ENCODE assay signal across 8 cellular contexts in the genomic region with DNA sequence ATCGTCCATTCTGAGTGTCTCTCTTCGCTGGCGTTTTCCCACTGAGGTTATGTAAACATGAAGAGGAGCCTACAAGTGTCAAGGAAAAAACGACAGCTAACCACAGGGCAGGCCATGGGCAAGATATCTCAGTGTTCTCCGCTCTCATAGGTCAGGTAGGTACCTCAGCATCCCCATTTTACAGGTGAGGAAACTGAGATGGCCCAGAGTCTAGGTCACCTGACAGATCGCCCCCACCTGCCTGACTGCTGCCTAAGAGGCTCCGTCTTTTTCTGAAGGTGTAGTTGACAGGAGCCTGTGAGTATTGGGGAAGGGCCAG. TPM values are rescaled to one million over a fixed set of nuclear protein-coding genes. Genes with fewer than 3 reads are reported as not detected.
A peak's percentile ranks its signal among the peaks of the same experiment; 100 is the strongest.
DNase-seq lines count a peak whose midpoint lies in the region; ATAC-seq, FAIRE-seq and TF ChIP-seq lines count a peak whose summit lies in the region.

No MANE protein-coding gene starts in this region.

- intact Hi-C loops in esophagus muscularis mucosa (cut with DNase I), result loop anchor here (2.0 kb wide), 1 partner anchor 345 kb away; no protein-coding TSS in a partner anchor

- in situ Hi-C loops in GM13976 (cut with MboI; ENCODE audit: low sequenced_read_pairs, unreplicated experiment), result loop anchor here (10.0 kb wide), 1 partner anchor 343 kb away; a partner anchor contains a TSS

- TF ChIP-seq CTCF in Peyer's patch (IDR thresholded peaks at IDR 0.05) (no peak), esophagus muscularis mucosa (IDR thresholded peaks at IDR 0.05) (no peak), progenitor cell of endocrine pancreas (IDR thresholded peaks at IDR 0.05; ENCODE audit: unreplicated experiment) (no peak), GM13976 (IDR thresholded peaks at IDR 0.05; ENCODE audit: borderline replicate concordance, control extremely low read depth, extremely low read depth, insufficient read depth, missing control alignments) (no peak)

- H3K4me1 ChIP-seq in Peyer's patch, result peaks cover 0 to 18% (median 1%) of the 10 kb centered on the region in 4 donors
- H3K4me1 ChIP-seq in esophagus muscularis mucosa, result peaks cover 15 to 47% (median 33%) of the 10 kb centered on the region in 4 donors

- DNase-seq in Peyer's patch, result no peak
- no peak for DNase-seq in esophagus muscularis mucosa (ENCODE audit: extremely low spot score)
- DNase-seq in progenitor cell of endocrine pancreas (ENCODE audit: low spot score, unreplicated experiment), result no peak
- no peak for DNase-seq in GM13976 (ENCODE audit: low spot score)
- no peak for DNase-seq in Kasumi-1 (lab: John Stamatoyannopoulos, UW)
- no peak for DNase-seq in urothelium cell line (ENCODE audit: low spot score)

- peak overlapping the region; percentile 98 for H3K4me3 Mint-ChIP-seq in progenitor cell of endocrine pancreas (ENCODE audit: low read depth)

- 17% methylated on average over 7 of the region's 7 CpGs for WGBS in esophagus muscularis mucosa

- H3K9me3 ChIP-seq in Peyer's patch, result no peaks in the 10 kb centered on the region
- no peaks in the 10 kb centered on the region for H3K9me3 ChIP-seq in esophagus muscularis mucosa

- no peaks in the 10 kb centered on the region for H3K9me3 Mint-ChIP-seq in progenitor cell of endocrine pancreas (ENCODE audit: low read depth)

- no peak for ATAC-seq in GM18519 (IDR thresholded peaks at IDR 0.05; ENCODE audit: low FRiP score, unreplicated experiment)

- H3K27me3 ChIP-seq in Peyer's patch, result no peaks in the 10 kb centered on the region
- H3K27me3 ChIP-seq in esophagus muscularis mucosa, result no peaks in the 10 kb centered on the region

- peak overlapping the region; percentile 69 for H3K4me3 ChIP-seq in GM08714 (ENCODE audit: low read length)
- H3K4me3 ChIP-seq in Peyer's patch, result peak overlapping the region; percentile 72 to 87 (median 73)
- H3K4me3 ChIP-seq in esophagus muscularis mucosa, result peak overlapping the region; percentile 80 to 99 (median 89)

- peaks cover 0 to 15% (median 0%) of the 10 kb centered on the region in 3 donors for H3K36me3 ChIP-seq in Peyer's patch
- H3K36me3 ChIP-seq in esophagus muscularis mucosa, result peaks cover 2 to 10% (median 5%) of the 10 kb centered on the region in 4 donors

- peaks cover 5% of the 10 kb centered on the region for H3K4me1 Mint-ChIP-seq in progenitor cell of endocrine pancreas (ENCODE audit: low read depth)

- TF ChIP-seq POLR2A in Peyer's patch (IDR thresholded peaks at IDR 0.05), result no peak
- no peak for TF ChIP-seq POLR2A in esophagus muscularis mucosa (IDR thresholded peaks at IDR 0.05; ENCODE audit: low read depth)

- H3K27ac ChIP-seq in Peyer's patch (peak overlapping the region; percentile 92 to 98 (median 94)), esophagus muscularis mucosa (replicated peaks in 1 of 4) (peak overlapping the region; percentile 96 to 99 (median 98))

- peak overlapping the region; percentile 100 for H3K27ac Mint-ChIP-seq in progenitor cell of endocrine pancreas

- H3K27me3 Mint-ChIP-seq in progenitor cell of endocrine pancreas, result no peaks in the 10 kb centered on the region

- H3K36me3 Mint-ChIP-seq in progenitor cell of endocrine pancreas (ENCODE audit: insufficient read depth), result peaks cover 13% of the 10 kb centered on the region

- no peak for TF ChIP-seq EP300 in esophagus muscularis mucosa (IDR thresholded peaks at IDR 0.05)

- FAIRE-seq in urothelium cell line (lab: Jason Lieb, UNC), result no peak

RNA-seq across cellular contexts. Expression of a gene that starts 0.8 kb away (rescaled TPM):
- total RNA-seq in Peyer's patch (10 to 100 TPM; 57.2 to 88.1 (median 61.0) TPM), esophagus muscularis mucosa (10 to 100 TPM; 54.0 to 90.9 (median 75.8) TPM), progenitor cell of endocrine pancreas (66.2 and 73.4 TPM in 2 replicates)

RNA-seq across cellular contexts. Expression of a gene that starts 11.9 kb away (rescaled TPM):
- 10 to 100 TPM in 3 of 4 donors, 1 to 10 TPM in 1; 9.9 to 18.2 (median 17.0) TPM for total RNA-seq in Peyer's patch
- 10 to 100 TPM; 18.9 to 32.7 (median 22.1) TPM for total RNA-seq in esophagus muscularis mucosa
- total RNA-seq in progenitor cell of endocrine pancreas, result 71.7 and 78.8 TPM in 2 replicates

RNA-seq across cellular contexts. Expression of a gene that starts 17.4 kb away (rescaled TPM):
- total RNA-seq in Peyer's patch (10 to 100 TPM in 1 of 4 donors, 1 to 10 TPM in 3; 5.8 to 14.6 (median 7.6) TPM), esophagus muscularis mucosa (10 to 100 TPM; 16.6 to 34.6 (median 25.4) TPM), progenitor cell of endocrine pancreas (5.2 and 6.1 TPM in 2 replicates)

RNA-seq across cellular contexts. Expression of a gene that starts 20.8 kb away (rescaled TPM):
- 100 to 1,000 TPM in 1 of 4 donors, 10 to 100 TPM in 3; 31.4 to 102 (median 86.9) TPM for total RNA-seq in Peyer's patch
- total RNA-seq in esophagus muscularis mucosa, result 10 to 100 TPM; 26.2 to 40.9 (median 33.7) TPM
- 16.9 and 17.2 TPM in 2 replicates for total RNA-seq in progenitor cell of endocrine pancreas

RNA-seq across cellular contexts. Expression of a gene that starts 39.2 kb away (rescaled TPM):
- total RNA-seq in Peyer's patch (100 to 1,000 TPM in 2 of 4 donors, 10 to 100 TPM in 2; 18.2 to 329 (median 117) TPM), esophagus muscularis mucosa (under 1 TPM in 2 of 4 donors, not detected in 2; 0.42 to 0.52 TPM), progenitor cell of endocrine pancreas (8.0 and 10.3 TPM in 2 replicates)
